34 cellular contexts compared by ENCODE assay signal in the genomic region with DNA sequence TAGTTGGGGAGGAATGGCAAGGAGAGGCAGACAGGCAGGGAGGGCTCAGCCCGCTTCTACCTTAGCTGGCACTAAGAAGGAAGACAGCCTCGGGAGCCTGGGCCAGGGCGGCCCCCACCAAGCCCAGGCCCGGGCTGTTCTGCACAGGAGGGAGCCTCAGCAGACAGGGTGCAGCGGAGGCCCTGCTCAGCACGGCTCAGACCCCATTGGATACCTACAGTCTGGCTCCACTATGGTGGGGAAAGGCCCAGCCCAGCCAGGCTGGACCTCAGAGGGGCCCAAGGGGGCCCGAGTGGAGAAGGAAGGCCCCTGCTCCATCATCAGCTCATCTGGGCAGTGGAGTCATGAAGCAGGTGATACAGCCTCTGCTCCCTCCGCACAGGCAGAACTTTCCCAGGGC.
"Had no signal": no experiment of that assay in that cellular context is flagged by ENCODE, and none has a peak within 500 bp of the region (broad histone marks: within the 10 kb centered on the region; RNA-seq: fewer than 3 reads in every experiment).

No MANE protein-coding gene starts in this region.

- ATAC-seq: activated CD8-positive, alpha-beta memory T cell treated with anti-CD3 and anti-CD28 coated beads, Interleukin-2, amount 10 ng/mL, durations not matched to agents 7 days and 5 days; activated naive CD8-positive, alpha-beta T cell treated with anti-CD3 and anti-CD28 coated beads, Interleukin-2, amount 50 U/mL, for 24 hours; PC-3 had no signal

- DNase-seq: activated B cell treated with CpG ODN at 0.5 μM for 24 hours; activated CD4-positive, alpha-beta memory T cell treated with anti-CD3 and anti-CD28 coated beads, Interleukin-2, amount 10 ng/mL, durations not matched to agents 7 days and 5 days; activated CD4-positive, alpha-beta T cell treated with anti-CD3 and anti-CD28 coated beads for 4 hours; activated CD4-positive, CD25-positive, alpha-beta regulatory T cell treated with anti-CD3 and anti-CD28 coated beads, Interleukin-2, amount 50 U/mL, for 72 hours; activated CD8-positive, alpha-beta memory T cell treated with anti-CD3 and anti-CD28 coated beads for 24 hours; activated CD8-positive, alpha-beta memory T cell treated with anti-CD3 and anti-CD28 coated beads, Interleukin-2, amount 10 ng/mL, durations not matched to agents 7 days and 5 days; activated CD8-positive, alpha-beta memory T cell treated with anti-CD3 and anti-CD28 coated beads, Interleukin-2, amount 50 U/mL, for 48 hours; activated effector memory CD4-positive, alpha-beta T cell treated with Interleukin-2 at 50 U/mL for 16 hours; activated naive CD4-positive, alpha-beta T cell treated with anti-CD3 and anti-CD28 coated beads, Interleukin-2, amount 10 ng/mL, durations not matched to agents 7 days and 5 days; activated naive CD8-positive, alpha-beta T cell treated with anti-CD3 and anti-CD28 coated beads, Interleukin-2, amount 50 U/mL, for 24 hours; activated T-cell treated with anti-CD3 and anti-CD28 coated beads, Interleukin-2, amount 50 U/mL, for 48 hours; aorta; brain microvascular endothelial cell; central memory CD4-positive, alpha-beta T cell; Kasumi-1; KBM-7; MG63; NCI-H1048; NCI-H146; NCI-H187; NCI-H2029 treated with DMSO at 0.1 percent for 48 hours; NCI-H2107; NCI-H2171; NCI-H510A; NCI-H526; NCI-H748 treated with DMSO at 0.1 percent for 48 hours; NK-92 treated with Interleukin-12 subunit alpha and Interleukin-12 subunit beta, amount 100 ng/mL, for 24 hours; PC-3; SHP77; SJCRH30 had no signal

- H3K27me3 ChIP-seq: MG63 had no signal

- H3K4me1 ChIP-seq: SJCRH30 had no signal

- H3K9me3 ChIP-seq: MG63, SJCRH30 had no signal

- H3K36me3 ChIP-seq: brain microvascular endothelial cell, MG63, SJCRH30 had no signal

- FAIRE-seq: RCC 7860, TTC549 had no signal

- H3K4me3 ChIP-seq: MG63, SJCRH30, SK-N-MC had no signal

- H3K27ac ChIP-seq: brain microvascular endothelial cell, RWPE1, SJCRH30, SK-N-MC had no signal
